Comparison of ENCODE assay signal across 22 cellular contexts in genomic region chr5:158660726-158661125, GRCh38.
"Had no signal": no experiment of that assay in that cellular context is flagged by ENCODE, and none has a peak within 500 bp of the region (broad histone marks: within the 10 kb centered on the region; RNA-seq: fewer than 3 reads in every experiment).

No MANE protein-coding gene starts in this region.

- H3K27me3 Mint-ChIP-seq: activated CD4-positive, alpha-beta memory T cell treated with anti-CD3 and anti-CD28 coated beads, Interleukin-2, amount 10 ng/mL, durations not matched to agents 7 days and 5 days; brain; progenitor cell of endocrine pancreas; T-helper 17 cell had no signal

- H3K4me1 ChIP-seq: adrenal gland, right atrium auricular region, tibial artery had no signal

- H3K4me3 Mint-ChIP-seq: activated CD4-positive, alpha-beta memory T cell treated with anti-CD3 and anti-CD28 coated beads, Interleukin-2, amount 10 ng/mL, durations not matched to agents 7 days and 5 days; activated T-cell treated with anti-CD3 and anti-CD28 coated beads, Interleukin-2, amount 50 U/mL, for 24 hours; brain; dendritic cell treated with granulocyte-macrophage colony-stimulating factor and Interleukin-4, amounts not matched to agents 40 ng/mL and 50 ng/mL, for 4 days; natural killer cell treated with Interleukin-12 subunit alpha and Interleukin-12 subunit beta and Interleukin-15 and Interleukin-18, amount 100 ng/mL, for 72 hours; stimulated activated naive B cell treated with anti-CD40 and anti-IgM and Interleukin-4, amounts not matched to agents 10 μg/mL and 1 μg/mL and 100 μg/mL, for 72 hours; T-helper 17 cell; WTC11 had no signal

- H3K9me3 Mint-ChIP-seq: activated CD4-positive, alpha-beta memory T cell treated with anti-CD3 and anti-CD28 coated beads, Interleukin-2, amount 10 ng/mL, durations not matched to agents 7 days and 5 days had no signal

- H3K27me3 ChIP-seq: adrenal gland, right atrium auricular region, tibial artery had no signal

- H3K36me3 Mint-ChIP-seq: brain; natural killer cell treated with Interleukin-12 subunit alpha and Interleukin-12 subunit beta and Interleukin-15 and Interleukin-18, amount 100 ng/mL, for 72 hours; WTC11 had no signal

- H3K4me3 ChIP-seq: adrenal gland, right atrium auricular region, skin epidermis, tibial artery had no signal

- ATAC-seq: left ventricle myocardium superior; natural killer cell treated with Interleukin-12 subunit alpha and Interleukin-12 subunit beta and Interleukin-15 and Interleukin-18, amount 100 ng/mL, for 72 hours; stimulated activated naive B cell treated with anti-CD40 and anti-IgM and Interleukin-4, amounts not matched to agents 10 μg/mL and 1 μg/mL and 100 μg/mL, for 72 hours; T-helper 17 cell; WTC11 had no signal

- H3K27ac ChIP-seq: adrenal gland, right atrium auricular region, skin epidermis, tibial artery had no signal

- H3K4me1 Mint-ChIP-seq: activated CD4-positive, alpha-beta memory T cell treated with anti-CD3 and anti-CD28 coated beads, Interleukin-2, amount 10 ng/mL, durations not matched to agents 7 days and 5 days; stimulated activated naive B cell treated with anti-CD40 and anti-IgM and Interleukin-4, amounts not matched to agents 10 μg/mL and 1 μg/mL and 100 μg/mL, for 72 hours; T-helper 17 cell had no signal

- H3K36me3 ChIP-seq: adrenal gland, right atrium auricular region, tibial artery had no signal

- H3K27ac Mint-ChIP-seq: activated CD4-positive, alpha-beta memory T cell treated with anti-CD3 and anti-CD28 coated beads, Interleukin-2, amount 10 ng/mL, durations not matched to agents 7 days and 5 days; activated T-cell treated with anti-CD3 and anti-CD28 coated beads, Interleukin-2, amount 50 U/mL, for 24 hours; brain; dendritic cell treated with granulocyte-macrophage colony-stimulating factor and Interleukin-4, amounts not matched to agents 40 ng/mL and 50 ng/mL, for 4 days; natural killer cell treated with Interleukin-12 subunit alpha and Interleukin-12 subunit beta and Interleukin-15 and Interleukin-18, amount 100 ng/mL, for 72 hours; progenitor cell of endocrine pancreas; stimulated activated naive B cell treated with anti-CD40 and anti-IgM and Interleukin-4, amounts not matched to agents 10 μg/mL and 1 μg/mL and 100 μg/mL, for 72 hours; T-helper 17 cell; WTC11 had no signal

- DNase-seq: activated CD4-positive, alpha-beta memory T cell treated with anti-CD3 and anti-CD28 coated beads, Interleukin-2, amount 10 ng/mL, durations not matched to agents 7 days and 5 days; activated CD4-positive, alpha-beta T cell treated with anti-CD3 and anti-CD28 coated beads for 4 hours; activated naive CD4-positive, alpha-beta T cell treated with anti-CD3 and anti-CD28 coated beads, Interleukin-2, amount 50 U/mL, for 16 hours; activated T-cell treated with anti-CD3 and anti-CD28 coated beads, Interleukin-2, amount 50 U/mL, for 24 hours; adrenal gland; effector memory CD4-positive, alpha-beta T cell; glutamatergic neuron; hypothalamus; kidney glomerular epithelial cell; left ventricle myocardium superior; stimulated activated CD4-positive, alpha-beta T cell treated with anti-CD3 and anti-CD28 coated beads, Interleukin-15, amount 100 ng/mL, for 24 hours; stimulated activated CD4-positive, alpha-beta T cell treated with anti-CD3 and anti-CD28 coated beads, Interleukin-4, amount 100 ng/mL, for 1 hour; stimulated activated naive B cell treated with anti-CD40 and anti-IgM and Interleukin-4, amounts not matched to agents 10 μg/mL and 1 μg/mL and 100 μg/mL, for 72 hours; T-helper 17 cell; tibial artery had no signal
